Comparison of ENCODE assay signal across 13 cellular contexts in the genomic region with DNA sequence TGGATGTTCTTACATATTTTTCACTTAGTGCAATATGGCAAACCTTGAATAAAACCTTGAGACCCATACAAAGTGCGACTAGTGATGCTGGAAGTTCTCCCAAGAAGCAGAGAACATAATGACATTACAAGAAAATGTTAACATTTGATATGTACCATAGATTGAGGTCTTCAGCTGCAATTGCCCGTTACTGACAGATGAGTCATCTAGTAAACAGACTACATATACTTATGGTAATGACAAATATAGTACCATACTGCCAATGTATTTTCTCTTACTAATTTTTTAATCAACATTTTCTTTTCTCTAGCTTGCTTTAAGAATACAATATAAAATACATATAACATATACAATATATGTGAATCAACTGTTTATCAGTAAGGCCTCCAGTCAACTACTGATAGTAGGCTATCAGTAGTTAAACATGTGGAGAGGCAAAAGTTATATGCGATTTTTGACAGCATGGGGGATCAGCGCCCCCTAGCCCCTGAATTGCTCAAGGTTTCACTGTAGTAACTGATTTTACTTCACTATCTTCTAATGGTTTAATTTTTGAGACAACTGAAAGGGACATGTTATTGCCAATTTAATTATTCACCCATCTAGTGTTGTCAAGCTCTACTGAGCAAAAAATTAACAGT.
A peak's percentile ranks its signal among the peaks of the same experiment; 100 is the strongest.
DNase-seq lines count a peak whose midpoint lies in the region; ATAC-seq, FAIRE-seq and TF ChIP-seq lines count a peak whose summit lies in the region.
"Had no signal": no experiment of that assay in that cellular context is flagged by ENCODE, and none has a peak within 500 bp of the region (broad histone marks: within the 10 kb centered on the region; RNA-seq: fewer than 3 reads in every experiment).

No MANE protein-coding gene starts in this region.

- TF ChIP-seq CTCF in AG04450 (IDR thresholded peaks at IDR 0.05; ENCODE audit: low read depth, low read length) (peak; percentile 15; the same call in 1 of the 2 replicates), GM13977 (IDR thresholded peaks at IDR 0.05; ENCODE audit: extremely low read depth, insufficient read depth, missing control alignments) (peak; percentile 37), PC-3 (conservative IDR thresholded peaks at IDR 0.05; ENCODE audit: low read depth, low read length) (peak; percentile 72), endodermal cell (conservative IDR thresholded peaks at IDR 0.05) (peak; percentile 84)

- POLR2A ChIA-PET in AG04450 (lab: Yijun Ruan, JAX) (no interaction called here), PC-3 (lab: Charles Lee; ENCODE audit: unreplicated experiment) (no interaction called here)

- no peaks in the 10 kb centered on the region for H3K27me3 Mint-ChIP-seq in endodermal cell (ENCODE audit: insufficient read depth)

- H3K18ac ChIP-seq in mesenchymal stem cell (ENCODE audit: low read depth in 1 of 2, low read length in 2 of 2) = no peak overlapping the region

- no peaks in the 10 kb centered on the region for H3K27me3 ChIP-seq in AG04450 (ENCODE audit: control insufficient read depth, insufficient read depth, low read length)
- no peaks in the 10 kb centered on the region for H3K27me3 ChIP-seq in PC-3 (ENCODE audit: low read length)
- H3K27me3 ChIP-seq in endodermal cell (ENCODE audit: control insufficient read depth, insufficient read depth, low read length, poor library complexity, severe bottlenecking) = no peaks in the 10 kb centered on the region
- H3K27me3 ChIP-seq in effector memory CD4-positive, alpha-beta T cell (replicated peaks; ENCODE audit: control insufficient read depth, insufficient read depth, low read length, poor library complexity, severe bottlenecking) = no peaks in the 10 kb centered on the region
- H3K27me3 ChIP-seq in mesenchymal stem cell (ENCODE audit: control insufficient read depth in 1 of 2, insufficient read depth in 1 of 2, low read length in 2 of 2) = no peaks in the 10 kb centered on the region
- H3K27me3 ChIP-seq: BLaER1 treated with 17β-estradiol and CSF1 and Interleukin-3, amounts not matched to agents 10 nM and 100 nM; body of pancreas had no signal

- no peaks in the 10 kb centered on the region for H3F3A ChIP-seq in PC-3 (ENCODE audit: low read length, unreplicated experiment)

- no peak overlapping the region; the same call in 1 of the 2 replicates for H2AFZ ChIP-seq in PC-3 (ENCODE audit: low read length)
- H2AFZ ChIP-seq in mesenchymal stem cell (ENCODE audit: low read depth, low read length) = no peak overlapping the region

- H3K27ac ChIP-seq in AG04450 (ENCODE audit: low read depth, low read length) = no peak overlapping the region
- H3K27ac ChIP-seq in PC-3 (ENCODE audit: low read length) = no peak overlapping the region
- H3K27ac ChIP-seq in endodermal cell (ENCODE audit: low read depth, low read length) = no peak overlapping the region
- no peak overlapping the region for H3K27ac ChIP-seq in effector memory CD4-positive, alpha-beta T cell (ENCODE audit: insufficient read depth, low read length, poor library complexity, severe bottlenecking)
- no peak overlapping the region for H3K27ac ChIP-seq in mesenchymal stem cell (ENCODE audit: low read length, poor library complexity, severe bottlenecking)
- H3K27ac ChIP-seq: BLaER1 treated with 17β-estradiol and CSF1 and Interleukin-3, amounts not matched to agents 10 nM and 100 nM; body of pancreas; epithelial cell of prostate had no signal

- no peaks in the 10 kb centered on the region for H4K20me1 ChIP-seq in PC-3 (ENCODE audit: low read length)
- H4K20me1 ChIP-seq: BLaER1 treated with 17β-estradiol and CSF1 and Interleukin-3, amounts not matched to agents 10 nM and 100 nM had no signal

- no peak overlapping the region for H2BK12ac ChIP-seq in mesenchymal stem cell (ENCODE audit: low read length in 2 of 2)

- CTCF ChIA-PET in AG04450 (lab: Charles Lee) (no interaction called here), PC-3 (lab: Charles Lee) (interaction anchor here (1.8 kb wide), 1 partner anchor 124 kb away, joined by 12 read pairs; no protein-coding TSS in a partner anchor)

- H3K36me3 Mint-ChIP-seq in endodermal cell (ENCODE audit: low read depth) = no peaks in the 10 kb centered on the region

- H3K9me3 Mint-ChIP-seq in endodermal cell = no peaks in the 10 kb centered on the region

- BruUV-seq in PC-3 (replicated peaks; lab: Mats Ljungman, UMichigan) = no TSS peak

- H3K79me2 ChIP-seq in PC-3 (ENCODE audit: low read length) = no peaks in the 10 kb centered on the region

- DNase-seq in AG04450 (ENCODE audit: low read depth, low spot score) (no peak), GM13977 (ENCODE audit: low spot score) (no peak), PC-3 (peak; percentile 52), endodermal cell (peak; percentile 69), RCC 7860 (ENCODE audit: low spot score) (no peak), mesenchymal stem cell (no peak)
- DNase-seq in effector memory CD4-positive, alpha-beta T cell = no peak
- DNase-seq: activated CD8-positive, alpha-beta memory T cell treated with anti-CD3 and anti-CD28 coated beads, Interleukin-2, amount 50 U/mL, for 4 hours; body of pancreas; NCI-H1105 had no signal

- H3K23ac ChIP-seq in mesenchymal stem cell (ENCODE audit: low read length in 2 of 2) = no peak overlapping the region

- H2AK5ac ChIP-seq in mesenchymal stem cell (ENCODE audit: low read length, severe bottlenecking) = no peak overlapping the region

- WGBS in endodermal cell (ENCODE audit: insufficient coverage in 1 of 2, insufficient read length in 1 of 2), 2 experiments = 46 to 55% methylated on average over 3 to 4 of the region's 4 CpGs
- WGBS in mesenchymal stem cell = 0% methylated on average over 1 of the region's 4 CpGs

- no peak for FAIRE-seq in RCC 7860 (lab: Jason Lieb, UNC)

- no peak overlapping the region for H3K4me3 Mint-ChIP-seq in endodermal cell

- ATAC-seq in PC-3 (peak; percentile 87), GM18909 (IDR thresholded peaks at IDR 0.05; ENCODE audit: poor library complexity, unreplicated experiment) (no peak)
- ATAC-seq: body of pancreas had no signal

- H3K4me3 ChIP-seq in AG04450 (ENCODE audit: low read depth, low read length) = no peak overlapping the region
- H3K4me3 ChIP-seq in PC-3 (ENCODE audit: low read length) = no peak overlapping the region
- H3K4me3 ChIP-seq in endodermal cell (ENCODE audit: low read length) = no peak overlapping the region
- no peak overlapping the region for H3K4me3 ChIP-seq in effector memory CD4-positive, alpha-beta T cell (ENCODE audit: insufficient read depth, low read depth, low read length, poor library complexity, severe bottlenecking)
- no peak overlapping the region for H3K4me3 ChIP-seq in mesenchymal stem cell (ENCODE audit: insufficient read depth in 1 of 2, low read depth in 1 of 2, low read length in 2 of 2)
- H3K4me3 ChIP-seq: BLaER1 treated with 17β-estradiol and CSF1 and Interleukin-3, amounts not matched to agents 10 nM and 100 nM; body of pancreas had no signal

- no peak overlapping the region for H3K27ac Mint-ChIP-seq in endodermal cell

- H2BK15ac ChIP-seq in mesenchymal stem cell (ENCODE audit: low read depth, poor library complexity, severe bottlenecking) = no peak overlapping the region

- peaks cover 4% of the 10 kb centered on the region; the same call in 1 of the 2 replicates for H3K4me1 ChIP-seq in PC-3 (ENCODE audit: insufficient read depth, low read length)
- H3K4me1 ChIP-seq in endodermal cell (ENCODE audit: control insufficient read depth, insufficient read depth, low read length) = no peaks in the 10 kb centered on the region
- H3K4me1 ChIP-seq in effector memory CD4-positive, alpha-beta T cell (ENCODE audit: control insufficient read depth, insufficient read depth, low read length, poor library complexity, severe bottlenecking) = no peaks in the 10 kb centered on the region
- H3K4me1 ChIP-seq in mesenchymal stem cell (ENCODE audit: control insufficient read depth, insufficient read depth, low read depth, low read length) = no peaks in the 10 kb centered on the region
- H3K4me1 ChIP-seq: BLaER1 treated with 17β-estradiol and CSF1 and Interleukin-3, amounts not matched to agents 10 nM and 100 nM; body of pancreas had no signal

- H3K36me3 ChIP-seq in PC-3 (ENCODE audit: low read depth, low read length) = no peaks in the 10 kb centered on the region
- H3K36me3 ChIP-seq in endodermal cell (ENCODE audit: control insufficient read depth, insufficient read depth, low read length) = no peaks in the 10 kb centered on the region
- H3K36me3 ChIP-seq in effector memory CD4-positive, alpha-beta T cell (ENCODE audit: control insufficient read depth, insufficient read depth, low read length) = no peaks in the 10 kb centered on the region
- no peaks in the 10 kb centered on the region for H3K36me3 ChIP-seq in mesenchymal stem cell (ENCODE audit: control insufficient read depth in 1 of 2, insufficient read depth in 2 of 2, low read depth in 1 of 2, low read length in 2 of 2)
- H3K36me3 ChIP-seq: BLaER1 treated with 17β-estradiol and CSF1 and Interleukin-3, amounts not matched to agents 10 nM and 100 nM had no signal

- H2BK120ac ChIP-seq in mesenchymal stem cell (ENCODE audit: low read depth, low read length) = no peak overlapping the region

- in situ Hi-C loops in GM13977 (cut with MboI; ENCODE audit: low pct_unique_long_range_greater_than_20kb, low sequenced_read_pairs, unreplicated experiment) = no loop called here

- no peaks in the 10 kb centered on the region for H3K79me1 ChIP-seq in mesenchymal stem cell (replicated peaks; ENCODE audit: low read length, poor library complexity, severe bottlenecking)

- no peak overlapping the region for H2BK5ac ChIP-seq in mesenchymal stem cell (ENCODE audit: low read depth, low read length, poor library complexity, severe bottlenecking)

- H3K4ac ChIP-seq in mesenchymal stem cell (ENCODE audit: low read depth in 1 of 2, low read length in 2 of 2) = no peak overlapping the region

- no peak overlapping the region for H3K14ac ChIP-seq in mesenchymal stem cell (ENCODE audit: low read length in 2 of 2)

- intact Hi-C loops in PC-3 (cut with micrococcal nuclease) = loop anchor here (1.0 kb wide), 1 partner anchor 124 kb away; no protein-coding TSS in a partner anchor

- H3K4me1 Mint-ChIP-seq in endodermal cell = no peaks in the 10 kb centered on the region

- H3K9ac ChIP-seq in PC-3 (ENCODE audit: low read length) = no peak overlapping the region
- no peak overlapping the region for H3K9ac ChIP-seq in endodermal cell (ENCODE audit: extremely low read depth, low read length, poor library complexity, severe bottlenecking)
- H3K9ac ChIP-seq in mesenchymal stem cell (ENCODE audit: low read length) = no peak overlapping the region
- H3K9ac ChIP-seq: BLaER1 treated with 17β-estradiol and CSF1 and Interleukin-3, amounts not matched to agents 10 nM and 100 nM had no signal

- H3K9me3 ChIP-seq in AG04450 (ENCODE audit: control insufficient read depth, insufficient read depth, low read length) (no peaks in the 10 kb centered on the region), PC-3 (ENCODE audit: low read length) (no peaks in the 10 kb centered on the region), endodermal cell (ENCODE audit: control insufficient read depth, low read length) (no peaks in the 10 kb centered on the region), mesenchymal stem cell (ENCODE audit: control insufficient read depth, low read length) (peaks cover 14% of the 10 kb centered on the region)
- no peaks in the 10 kb centered on the region for H3K9me3 ChIP-seq in effector memory CD4-positive, alpha-beta T cell (ENCODE audit: control insufficient read depth, low read length)
- H3K9me3 ChIP-seq: BLaER1 treated with 17β-estradiol and CSF1 and Interleukin-3, amounts not matched to agents 10 nM and 100 nM; body of pancreas had no signal

- no peak overlapping the region for H4K8ac ChIP-seq in mesenchymal stem cell (ENCODE audit: low read length)

- no peak overlapping the region for H4K91ac ChIP-seq in mesenchymal stem cell (ENCODE audit: low read length)

- peak overlapping the region; percentile 34; the same call in 1 of the 2 replicates for H3K4me2 ChIP-seq in PC-3 (ENCODE audit: low read length)
- no peak overlapping the region for H3K4me2 ChIP-seq in mesenchymal stem cell (ENCODE audit: low read length, poor library complexity, severe bottlenecking)
- H3K4me2 ChIP-seq: BLaER1 treated with 17β-estradiol and CSF1 and Interleukin-3, amounts not matched to agents 10 nM and 100 nM had no signal

- no peaks in the 10 kb centered on the region for H3K9me2 ChIP-seq in PC-3 (replicated peaks; ENCODE audit: low read length)

Comparison
In these comparisons a context has a peak if more than half of its experiments do, and no peak if none do; other contexts are left out.
1. DNase-seq: peak in PC-3 (single experiment) and endodermal cell (single experiment); none in AG04450 (single experiment), GM13977 (single experiment), RCC 7860 (single experiment), effector memory CD4-positive, alpha-beta T cell (0 of 3) and mesenchymal stem cell (single experiment).
2. CTCF ChIP-seq: peak in every context shown above with its lines; median percentile 84 in endodermal cell; 72 in PC-3; 37 in GM13977; 15 in AG04450.